In genomic region chr10:68471063-68471585, GRCh38 we compare ENCODE assay signal across 8 cellular contexts. TPM values are rescaled to one million over a fixed set of nuclear protein-coding genes. Genes with fewer than 3 reads are reported as not detected.
DNase-seq lines count a peak whose midpoint lies in the region; ATAC-seq and TF ChIP-seq lines count a peak whose summit lies in the region.

No MANE protein-coding gene starts in this region.

- peak overlapping the region; percentile 48 for H3K27ac Mint-ChIP-seq in neural progenitor cell

- peak overlapping the region; percentile 98 for H2AFZ ChIP-seq in neural progenitor cell (replicated peaks)

- ATAC-seq in GM21619 (IDR thresholded peaks at IDR 0.05; ENCODE audit: unreplicated experiment) = no peak

- H3K4me1 ChIP-seq in ectodermal cell (ENCODE audit: control insufficient read depth, insufficient read depth, low read length) (no peaks in the 10 kb centered on the region), neural progenitor cell (peaks cover 11% of the 10 kb centered on the region)

- H3K27me3 Mint-ChIP-seq in neural progenitor cell (ENCODE audit: insufficient read depth, low read depth) = no peaks in the 10 kb centered on the region

- H3K9me3 Mint-ChIP-seq in neural progenitor cell = no peaks in the 10 kb centered on the region

- H3F3A ChIP-seq in neural progenitor cell (ENCODE audit: low read depth) = peaks cover 26% of the 10 kb centered on the region

- peaks cover 26% of the 10 kb centered on the region for H3K4me1 Mint-ChIP-seq in neural progenitor cell

- peaks cover 49% of the 10 kb centered on the region for H3K79me2 ChIP-seq in neural progenitor cell (ENCODE audit: low read depth)

- peaks cover 27% of the 10 kb centered on the region for H3K36me3 ChIP-seq in ectodermal cell (ENCODE audit: control insufficient read depth, insufficient read depth, low read length)
- H3K36me3 ChIP-seq in neural progenitor cell = peaks cover 28% of the 10 kb centered on the region

- TF ChIP-seq CTCF in NB4 (IDR thresholded peaks at IDR 0.05; ENCODE audit: low read depth, low read length) (no peak), neural progenitor cell (IDR thresholded peaks at IDR 0.05) (no peak)

- TF ChIP-seq POLR2A in NB4 (IDR thresholded peaks at IDR 0.05; ENCODE audit: extremely low read depth, insufficient read length) = no peak

- H3K4me3 ChIP-seq in NB4 (ENCODE audit: low read depth, low read length) (peak overlapping the region; percentile 90), ectodermal cell (ENCODE audit: insufficient read depth, low read depth, low read length) (peak overlapping the region; percentile 93), neural progenitor cell (peak overlapping the region; percentile 89)

- H3K27me3 ChIP-seq in ectodermal cell (ENCODE audit: control insufficient read depth, insufficient read depth, low read length, poor library complexity, severe bottlenecking) (no peaks in the 10 kb centered on the region), neural progenitor cell (no peaks in the 10 kb centered on the region)

- DNase-seq in DMS 273 (lab: John Stamatoyannopoulos, UW; ENCODE audit: unreplicated experiment) = peak; percentile 22
- DNase-seq in DMS 273 treated with DMSO at 0.1 percent for 48 hours (lab: John Stamatoyannopoulos, UW) = no peak
- peak; percentile 31 for DNase-seq in NB4 (ENCODE audit: low read depth)
- DNase-seq in neural progenitor cell (ENCODE audit: low spot score) = peak; percentile 1
- no peak for DNase-seq in iPS-NIHi11 (ENCODE audit: low spot score)
- no peak for DNase-seq in dedifferentiated amniotic fluid mesenchymal stem cell (ENCODE audit: extremely low spot score)

- peak overlapping the region; percentile 100 for H3K4me3 Mint-ChIP-seq in neural progenitor cell

- WGBS in ectodermal cell, 2 experiments = 1% methylated on average over 12 to 14 of the region's 14 CpGs

- H4K20me1 ChIP-seq in neural progenitor cell (ENCODE audit: low read depth) = peaks cover 10% of the 10 kb centered on the region

- no peaks in the 10 kb centered on the region for H3K9me3 ChIP-seq in ectodermal cell (ENCODE audit: control insufficient read depth, low read length)
- H3K9me3 ChIP-seq in neural progenitor cell (ENCODE audit: low read depth) = no peaks in the 10 kb centered on the region

- peak overlapping the region; percentile 77 for H3K9ac ChIP-seq in neural progenitor cell

- H3K36me3 Mint-ChIP-seq in neural progenitor cell = peaks cover 11% of the 10 kb centered on the region

- peak overlapping the region; percentile 93 for H3K27ac ChIP-seq in ectodermal cell (ENCODE audit: insufficient read depth, low read depth, low read length, poor library complexity, severe bottlenecking)
- peak overlapping the region; percentile 97 for H3K27ac ChIP-seq in neural progenitor cell

- H3K4me2 ChIP-seq in neural progenitor cell = peak overlapping the region; percentile 92

RNA-seq across cellular contexts. Expression of gene DNA2, which starts 0.6 kb away (rescaled TPM):
- 40.5 TPM for polyA plus RNA-seq in ectodermal cell (2013, experiment 1 of 4)
- 41.5 TPM for polyA plus RNA-seq in ectodermal cell (2013, experiment 2 of 4)
- polyA plus RNA-seq in ectodermal cell (2013, experiment 3 of 4) = 26.7 TPM
- 25.3 TPM for polyA plus RNA-seq in ectodermal cell (2013, experiment 4 of 4)
- 51.6 and 85.4 TPM in 2 replicates for total RNA-seq in neural progenitor cell (ENCODE audit: low replicate concordance)

RNA-seq across cellular contexts. Expression of gene SLC25A16, which starts 56.2 kb away (rescaled TPM):
- polyA plus RNA-seq in ectodermal cell (2013, experiment 1 of 4) = 5.9 TPM
- 7.8 TPM for polyA plus RNA-seq in ectodermal cell (2013, experiment 2 of 4)
- polyA plus RNA-seq in ectodermal cell (2013, experiment 3 of 4) = 3.6 TPM
- polyA plus RNA-seq in ectodermal cell (2013, experiment 4 of 4) = 4.9 TPM
- total RNA-seq in neural progenitor cell (ENCODE audit: low replicate concordance) = 6.5 and 7.7 TPM in 2 replicates

Comparison
In these comparisons a context has a peak if more than half of its experiments do, and no peak if none do; other contexts are left out.
1. DNase-seq: peak in DMS 273 (single experiment), NB4 (single experiment) and neural progenitor cell (single experiment); none in DMS 273 treated with DMSO at 0.1 percent for 48 hours (single experiment), iPS-NIHi11 (single experiment) and dedifferentiated amniotic fluid mesenchymal stem cell (single experiment).
2. Peak in every context shown above with its lines, with median percentiles within 50 percentile points of each other: H3K4me3 ChIP-seq.